15 cellular contexts compared by ENCODE assay signal in genomic region chr10:1944487-1944886, GRCh38.
DNase-seq lines count a peak whose midpoint lies in the region; ATAC-seq and TF ChIP-seq lines count a peak whose summit lies in the region.
"Had no signal": no experiment of that assay in that cellular context is flagged by ENCODE, and none has a peak within 500 bp of the region (broad histone marks: within the 10 kb centered on the region; RNA-seq: fewer than 3 reads in every experiment).

No MANE protein-coding gene starts in this region.

- H4K20me1 ChIP-seq in DND-41 (ENCODE audit: insufficient read depth, low read length): no peaks in the 10 kb centered on the region
- H4K20me1 ChIP-seq: BLaER1 treated with 17β-estradiol and CSF1 and Interleukin-3, amounts not matched to agents 10 nM and 100 nM had no signal

- H3K27ac ChIP-seq in DND-41 (ENCODE audit: low read length): peak overlapping the region; percentile 23; the same call in 1 of the 2 replicates
- H3K27ac ChIP-seq: BLaER1 treated with 17β-estradiol and CSF1 and Interleukin-3, amounts not matched to agents 10 nM and 100 nM had no signal

- H3K9ac ChIP-seq in DND-41 (ENCODE audit: low read depth, low read length): no peak overlapping the region
- H3K9ac ChIP-seq: BLaER1 treated with 17β-estradiol and CSF1 and Interleukin-3, amounts not matched to agents 10 nM and 100 nM had no signal

- H2AFZ ChIP-seq in DND-41 (ENCODE audit: low read depth, low read length): no peak overlapping the region

- CTCF ChIA-PET in activated naive CD4-positive, alpha-beta T cell treated with anti-CD3 and anti-CD28 coated beads, Interleukin-2, amount 10 ng/mL, durations not matched to agents 7 days and 5 days (lab: Charles Lee): no interaction called here

- peaks cover 7% of the 10 kb centered on the region for H3K36me3 Mint-ChIP-seq in activated naive CD4-positive, alpha-beta T cell treated with anti-CD3 and anti-CD28 coated beads, Interleukin-2, amount 50 U/mL, for 24 hours
- no peaks in the 10 kb centered on the region for H3K36me3 Mint-ChIP-seq in activated naive CD4-positive, alpha-beta T cell treated with anti-CD3 and anti-CD28 coated beads, Interleukin-2, amount 10 ng/mL, durations not matched to agents 7 days and 5 days
- no peaks in the 10 kb centered on the region for H3K36me3 Mint-ChIP-seq in endothelial cell (ENCODE audit: low read depth, unreplicated experiment)
- H3K36me3 Mint-ChIP-seq in naive thymus-derived CD8-positive, alpha-beta T cell: no peaks in the 10 kb centered on the region
- H3K36me3 Mint-ChIP-seq: CD4-positive, alpha-beta memory T cell had no signal

- peaks cover 3% of the 10 kb centered on the region for H3K9me3 Mint-ChIP-seq in activated naive CD4-positive, alpha-beta T cell treated with anti-CD3 and anti-CD28 coated beads, Interleukin-2, amount 50 U/mL, for 24 hours
- H3K9me3 Mint-ChIP-seq in activated naive CD4-positive, alpha-beta T cell treated with anti-CD3 and anti-CD28 coated beads, Interleukin-2, amount 10 ng/mL, durations not matched to agents 7 days and 5 days: peaks cover 2% of the 10 kb centered on the region
- H3K9me3 Mint-ChIP-seq in endothelial cell (ENCODE audit: unreplicated experiment): no peaks in the 10 kb centered on the region
- peaks cover 0 to 12% (median 1%) of the 10 kb centered on the region in 9 donors for H3K9me3 Mint-ChIP-seq in naive thymus-derived CD8-positive, alpha-beta T cell
- H3K9me3 Mint-ChIP-seq: GM23338 had no signal

- no peaks in the 10 kb centered on the region for H3K27me3 Mint-ChIP-seq in activated naive CD4-positive, alpha-beta T cell treated with anti-CD3 and anti-CD28 coated beads, Interleukin-2, amount 50 U/mL, for 24 hours
- peaks cover 3% of the 10 kb centered on the region for H3K27me3 Mint-ChIP-seq in activated naive CD4-positive, alpha-beta T cell treated with anti-CD3 and anti-CD28 coated beads, Interleukin-2, amount 10 ng/mL, durations not matched to agents 7 days and 5 days
- H3K27me3 Mint-ChIP-seq in endothelial cell (ENCODE audit: unreplicated experiment): peaks cover 3% of the 10 kb centered on the region
- no peaks in the 10 kb centered on the region for H3K27me3 Mint-ChIP-seq in naive thymus-derived CD8-positive, alpha-beta T cell

- ATAC-seq in DND-41 (ENCODE audit: insufficient read depth, low read depth) (no peak), HG03442 (IDR thresholded peaks at IDR 0.05; ENCODE audit: unreplicated experiment) (no peak), HG02623 (IDR thresholded peaks at IDR 0.05; ENCODE audit: unreplicated experiment) (no peak)
- no peak for ATAC-seq in naive thymus-derived CD8-positive, alpha-beta T cell
- ATAC-seq: GM23338 had no signal

- H3K4me1 ChIP-seq in DND-41 (ENCODE audit: insufficient read depth, low read length): peaks cover 25% of the 10 kb centered on the region

- no peak overlapping the region for H3K4me2 ChIP-seq in DND-41 (ENCODE audit: insufficient read depth, low read length)
- H3K4me2 ChIP-seq: BLaER1 treated with 17β-estradiol and CSF1 and Interleukin-3, amounts not matched to agents 10 nM and 100 nM; GM23338 had no signal

- H3K36me3 ChIP-seq in DND-41 (ENCODE audit: insufficient read depth, low read length): no peaks in the 10 kb centered on the region
- H3K36me3 ChIP-seq: BLaER1 treated with 17β-estradiol and CSF1 and Interleukin-3, amounts not matched to agents 10 nM and 100 nM had no signal

- TF ChIP-seq CTCF in DND-41 (IDR thresholded peaks at IDR 0.05; ENCODE audit: borderline replicate concordance, extremely low read depth, low read length, poor library complexity, severe bottlenecking) (no peak), endothelial cell (IDR thresholded peaks at IDR 0.05; ENCODE audit: unreplicated experiment) (no peak)

- H3K9me3 ChIP-seq in DND-41 (ENCODE audit: insufficient read depth, low read length, severe bottlenecking): no peaks in the 10 kb centered on the region

- H3K4me1 Mint-ChIP-seq in activated naive CD4-positive, alpha-beta T cell treated with anti-CD3 and anti-CD28 coated beads, Interleukin-2, amount 50 U/mL, for 24 hours: peaks cover 62% of the 10 kb centered on the region
- peaks cover 20% of the 10 kb centered on the region for H3K4me1 Mint-ChIP-seq in activated naive CD4-positive, alpha-beta T cell treated with anti-CD3 and anti-CD28 coated beads, Interleukin-2, amount 10 ng/mL, durations not matched to agents 7 days and 5 days
- peaks cover 3% of the 10 kb centered on the region for H3K4me1 Mint-ChIP-seq in endothelial cell (ENCODE audit: unreplicated experiment)
- peaks cover 8 to 61% (median 14%) of the 10 kb centered on the region in 4 donors for H3K4me1 Mint-ChIP-seq in naive thymus-derived CD8-positive, alpha-beta T cell

- no peak overlapping the region for H3K4me3 ChIP-seq in DND-41 (ENCODE audit: low read depth in 1 of 2, low read length in 2 of 2)
- H3K4me3 ChIP-seq: BLaER1 treated with 17β-estradiol and CSF1 and Interleukin-3, amounts not matched to agents 10 nM and 100 nM; GM23338 had no signal

- no peaks in the 10 kb centered on the region for H3K27me3 ChIP-seq in DND-41 (ENCODE audit: insufficient read depth, low read length, poor library complexity)
- H3K27me3 ChIP-seq: BLaER1 treated with 17β-estradiol and CSF1 and Interleukin-3, amounts not matched to agents 10 nM and 100 nM had no signal

- POLR2A ChIA-PET in naive thymus-derived CD8-positive, alpha-beta T cell (lab: Charles Lee): no interaction called here

- no peaks in the 10 kb centered on the region for H3K79me2 ChIP-seq in DND-41 (ENCODE audit: insufficient read depth, low read length)

- no peak overlapping the region for H3K4me3 Mint-ChIP-seq in activated naive CD4-positive, alpha-beta T cell treated with anti-CD3 and anti-CD28 coated beads, Interleukin-2, amount 50 U/mL, for 24 hours
- H3K4me3 Mint-ChIP-seq in activated naive CD4-positive, alpha-beta T cell treated with anti-CD3 and anti-CD28 coated beads, Interleukin-2, amount 10 ng/mL, durations not matched to agents 7 days and 5 days: no peak overlapping the region
- peak overlapping the region; percentile 12 for H3K4me3 Mint-ChIP-seq in endothelial cell (ENCODE audit: unreplicated experiment)
- no peak overlapping the region for H3K4me3 Mint-ChIP-seq in naive thymus-derived CD8-positive, alpha-beta T cell
- H3K4me3 Mint-ChIP-seq: CD4-positive, alpha-beta memory T cell; GM23338 had no signal

- H3K27ac Mint-ChIP-seq in activated naive CD4-positive, alpha-beta T cell treated with anti-CD3 and anti-CD28 coated beads, Interleukin-2, amount 50 U/mL, for 24 hours: peak overlapping the region; percentile 82
- no peak overlapping the region for H3K27ac Mint-ChIP-seq in activated naive CD4-positive, alpha-beta T cell treated with anti-CD3 and anti-CD28 coated beads, Interleukin-2, amount 10 ng/mL, durations not matched to agents 7 days and 5 days
- H3K27ac Mint-ChIP-seq in endothelial cell (ENCODE audit: unreplicated experiment): no peak overlapping the region
- peak overlapping the region in 6 of 10 donors; percentile 49 to 78 (median 68) for H3K27ac Mint-ChIP-seq in naive thymus-derived CD8-positive, alpha-beta T cell
- H3K27ac Mint-ChIP-seq: GM23338 had no signal

- DNase-seq in activated naive CD4-positive, alpha-beta T cell treated with anti-CD3 and anti-CD28 coated beads, Interleukin-2, amount 10 ng/mL, durations not matched to agents 7 days and 5 days: no peak
- DNase-seq in DND-41: no peak
- no peak for DNase-seq in endothelial cell (ENCODE audit: low spot score)
- no peak for DNase-seq in naive thymus-derived CD8-positive, alpha-beta T cell
- DNase-seq: 8988T; CD4-positive, alpha-beta memory T cell; DMS153; DMS79 treated with DMSO at 0.1 percent for 48 hours; GDM1; H7 had no signal

Comparison
In these comparisons a context has a peak if more than half of its experiments do, and no peak if none do; other contexts are left out.
1. H3K27ac Mint-ChIP-seq: peak in activated naive CD4-positive, alpha-beta T cell treated with anti-CD3 and anti-CD28 coated beads, Interleukin-2, amount 50 U/mL, for 24 hours (single experiment) and naive thymus-derived CD8-positive, alpha-beta T cell (6 of 10); none in activated naive CD4-positive, alpha-beta T cell treated with anti-CD3 and anti-CD28 coated beads, Interleukin-2, amount 10 ng/mL, durations not matched to agents 7 days and 5 days (single experiment) and endothelial cell (single experiment).